8 cellular contexts compared by ENCODE assay signal in genomic region chr1:206311885-206312651, GRCh38.
A peak's percentile ranks its signal among the peaks of the same experiment; 100 is the strongest.
DNase-seq lines count a peak whose midpoint lies in the region; ATAC-seq and TF ChIP-seq lines count a peak whose summit lies in the region.
"Not testable (repeated sequence)": the region's sequence is repeated elsewhere in the genome, so short reads cannot be mapped to it uniquely, and the experiment has no call there.

No MANE protein-coding gene starts in this region.

- not testable (repeated sequence) for H3K4me3 ChIP-seq in AG10803 (ENCODE audit: low read length); SJCRH30; fibroblast of pulmonary artery (replicated peaks; ENCODE audit: low read depth, low read length); lower lobe of right lung; upper lobe of right lung

- intact Hi-C loops in cardiac septum (cut with DNase I); lower lobe of right lung (cut with DNase I); upper lobe of right lung (cut with DNase I): not testable (repeated sequence)

- not testable (repeated sequence) for H3K36me3 ChIP-seq in SJCRH30, lower lobe of right lung, upper lobe of right lung

- not testable (repeated sequence) for H3K27me3 ChIP-seq in SJCRH30; lower lobe of right lung (ENCODE audit: low read depth); upper lobe of right lung

- peak; percentile 23 to 37 for ATAC-seq in lower lobe of right lung
- ATAC-seq in upper lobe of right lung = peak; percentile 52

- DNase-seq in AG10803 (ENCODE audit: low read depth) = peak; percentile 60
- DNase-seq in LHCN-M2 (ENCODE audit: low read depth) = peak; percentile 80
- DNase-seq in SJCRH30 = peak; percentile 60 to 67
- DNase-seq in fibroblast of pulmonary artery (ENCODE audit: low read depth) = peak; percentile 53
- peak; percentile 77 for DNase-seq in cardiac septum (ENCODE audit: low spot score)
- not testable (repeated sequence) for DNase-seq in lower lobe of right lung, upper lobe of right lung
- DNase-seq in pons (ENCODE audit: low spot score) = peak; percentile 42

- H3K27ac ChIP-seq in SJCRH30, lower lobe of right lung, upper lobe of right lung: not testable (repeated sequence)

- not testable (repeated sequence) for H3K9me3 ChIP-seq in SJCRH30 (replicated peaks); lower lobe of right lung; upper lobe of right lung

- not testable (repeated sequence) for TF ChIP-seq CTCF in AG10803 (conservative IDR thresholded peaks at IDR 0.05; ENCODE audit: low read length); fibroblast of pulmonary artery (IDR thresholded peaks at IDR 0.05; ENCODE audit: low read length, missing control alignments); lower lobe of right lung (IDR thresholded peaks at IDR 0.05); upper lobe of right lung (IDR thresholded peaks at IDR 0.05)

- not testable (repeated sequence) for H3K4me1 ChIP-seq in SJCRH30, lower lobe of right lung, upper lobe of right lung
